Comparison of ENCODE assay signal across 11 cellular contexts in the genomic region with DNA sequence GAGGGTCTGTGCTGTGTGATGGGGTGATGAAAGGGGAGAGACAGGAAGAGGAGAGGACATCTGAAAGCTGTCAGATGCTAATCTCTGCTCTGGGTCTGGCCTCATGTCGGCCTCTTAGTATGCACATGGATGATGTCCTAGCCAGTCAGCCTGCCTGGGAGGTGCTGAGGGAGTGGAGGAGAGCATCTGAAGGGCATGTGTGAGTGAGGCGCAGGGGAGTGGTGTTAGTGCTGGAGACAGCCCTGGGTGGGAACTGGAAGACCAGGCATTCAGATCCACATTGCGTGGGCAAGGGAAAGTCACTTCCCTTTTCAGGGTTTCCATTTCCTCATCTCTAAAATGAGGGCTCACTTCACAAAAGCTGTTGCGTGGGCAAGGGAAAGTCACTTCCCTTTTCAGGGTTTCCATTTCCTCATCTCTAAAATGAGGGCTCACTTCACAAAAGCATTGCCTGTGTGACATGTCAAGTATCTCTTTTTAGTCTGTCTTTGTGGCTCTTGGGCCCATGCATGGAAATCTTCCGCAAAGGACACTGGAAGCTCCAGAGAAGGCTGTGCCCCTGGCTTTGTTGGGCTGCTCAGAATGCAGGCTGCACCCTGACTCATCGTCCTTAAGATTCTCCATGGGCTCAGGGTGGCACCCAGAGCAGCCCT. TPM values are rescaled to one million over a fixed set of nuclear protein-coding genes. Genes with fewer than 3 reads are reported as not detected.
A peak's percentile ranks its signal among the peaks of the same experiment; 100 is the strongest.
DNase-seq lines count a peak whose midpoint lies in the region; ATAC-seq, FAIRE-seq and TF ChIP-seq lines count a peak whose summit lies in the region.
"Had no signal": no experiment of that assay in that cellular context is flagged by ENCODE, and none has a peak within 500 bp of the region (broad histone marks: within the 10 kb centered on the region; RNA-seq: fewer than 3 reads in every experiment).

No MANE protein-coding gene starts in this region.

- POLR2A ChIA-PET in HepG2 (lab: Yijun Ruan, JAX) = no interaction called here

- no peaks in the 10 kb centered on the region for H4K20me1 ChIP-seq in HepG2 (ENCODE audit: insufficient read depth, low read length)

- BruUV-seq in HepG2 (replicated peaks; lab: Mats Ljungman, UMichigan) = no TSS peak

- FAIRE-seq in HepG2 (lab: Jason Lieb, UNC) = no peak

- in situ Hi-C loops in HepG2 (cut with HindIII; ENCODE audit: extremely low pct_ligation_motif_present, low pct_unique_long_range_greater_than_20kb) = loop anchor here (25.0 kb wide), 1 partner anchor 377 kb away; the partner anchor contains the start of gene SFTPA2

- H3K4me2 ChIP-seq in HepG2 (ENCODE audit: low read depth, low read length) = no peak overlapping the region

- H3K36me3 ChIP-seq in right lobe of liver (no peaks in the 10 kb centered on the region), HepG2 (replicated peaks in 1 of 2; ENCODE audit: control insufficient read depth in 1 of 2, insufficient read depth in 2 of 2, low read length in 2 of 2) (no peaks in the 10 kb centered on the region), esophagus muscularis mucosa (peaks cover 0 to 7% (median 4%) of the 10 kb centered on the region in 4 donors)
- H3K36me3 ChIP-seq in effector memory CD4-positive, alpha-beta T cell (ENCODE audit: control insufficient read depth, insufficient read depth, low read length) = no peaks in the 10 kb centered on the region

- 62% methylated on average over 5 of the region's 6 CpGs for WGBS in right lobe of liver (ENCODE audit: insufficient coverage, low coverage, low lambda C conversion rate, missing lambda C conversion rate)
- 7% methylated on average over 6 of the region's 6 CpGs for WGBS in HepG2 (ENCODE audit: low lambda C conversion rate)
- WGBS in esophagus muscularis mucosa = 76% methylated on average over 6 of the region's 6 CpGs

- ATAC-seq in right lobe of liver (peak; percentile 61 to 88 (median 78)), HepG2 (no peak), HG03571 (IDR thresholded peaks at IDR 0.05; ENCODE audit: unreplicated experiment) (peak; percentile 68), omental fat pad (ENCODE audit: low FRiP score) (no peak), HG03457 (IDR thresholded peaks at IDR 0.05; ENCODE audit: unreplicated experiment) (no peak)

- CTCF ChIA-PET in HepG2 (lab: Yijun Ruan, JAX; ENCODE audit: low intra/inter-chr PET ratio, low total read pairs) = no interaction called here

- no peak overlapping the region for H3K9ac ChIP-seq in HepG2 (ENCODE audit: insufficient read depth, low read depth, low read length)

- peak in 1 of 3 donors; percentile 39 for DNase-seq in right lobe of liver
- DNase-seq in HepG2 (ENCODE audit: low spot score) = no peak
- peak; percentile 82 for DNase-seq in esophagus muscularis mucosa (ENCODE audit: extremely low spot score)
- DNase-seq in stimulated activated naive CD4-positive, alpha-beta T cell treated with Interleukin-2 at 50 U/mL for 16 hours (lab: John Stamatoyannopoulos, UW) = no peak
- DNase-seq in omental fat pad (ENCODE audit: low spot score) = no peak
- DNase-seq in effector memory CD4-positive, alpha-beta T cell = no peak

- no peak overlapping the region for H3K4me3 ChIP-seq in right lobe of liver
- no peak overlapping the region for H3K4me3 ChIP-seq in HepG2 (replicated peaks in 1 of 3; ENCODE audit: insufficient read depth in 1 of 3, low read depth in 2 of 3, low read length in 3 of 3)
- no peak overlapping the region for H3K4me3 ChIP-seq in esophagus muscularis mucosa
- no peak overlapping the region for H3K4me3 ChIP-seq in effector memory CD4-positive, alpha-beta T cell (ENCODE audit: insufficient read depth, low read depth, low read length, poor library complexity, severe bottlenecking)
- H3K4me3 ChIP-seq: skin epidermis had no signal

- TF ChIP-seq RAD21 in HepG2 (CRISPR knock-in tag; IDR thresholded peaks at IDR 0.05) = no peak

- no peak overlapping the region for H2AFZ ChIP-seq in HepG2 (ENCODE audit: low read length)

- TF ChIP-seq POLR2A in right lobe of liver (IDR thresholded peaks at IDR 0.05) (no peak), HepG2 (IDR thresholded peaks at IDR 0.05; ENCODE audit: insufficient read depth in 1 of 2, low read depth in 2 of 2, low read length in 2 of 2) (no peak), esophagus muscularis mucosa (IDR thresholded peaks at IDR 0.05; ENCODE audit: low read depth) (no peak)

- H3K27me3 ChIP-seq in right lobe of liver = no peaks in the 10 kb centered on the region
- H3K27me3 ChIP-seq in HepG2 (ENCODE audit: control insufficient read depth in 1 of 2, insufficient read depth in 2 of 2, low read length in 2 of 2) = peaks cover 2 to 38% of the 10 kb centered on the region in 2 experiments; a peak in 3 of 5 replicates
- H3K27me3 ChIP-seq in esophagus muscularis mucosa = no peaks in the 10 kb centered on the region
- H3K27me3 ChIP-seq in effector memory CD4-positive, alpha-beta T cell (replicated peaks; ENCODE audit: control insufficient read depth, insufficient read depth, low read length, poor library complexity, severe bottlenecking) = peaks cover 4% of the 10 kb centered on the region

- H3K9me3 ChIP-seq in right lobe of liver (no peaks in the 10 kb centered on the region), HepG2 (ENCODE audit: low read length) (no peaks in the 10 kb centered on the region), esophagus muscularis mucosa (no peaks in the 10 kb centered on the region)
- H3K9me3 ChIP-seq in effector memory CD4-positive, alpha-beta T cell (ENCODE audit: control insufficient read depth, low read length) = no peaks in the 10 kb centered on the region

- TF ChIP-seq CTCF in right lobe of liver (IDR thresholded peaks at IDR 0.05) (no peak), HepG2 (CRISPR knock-in tag; IDR thresholded peaks at IDR 0.05) (no peak), esophagus muscularis mucosa (IDR thresholded peaks at IDR 0.05) (no peak), omental fat pad (IDR thresholded peaks at IDR 0.05) (no peak)

- H3K27ac ChIP-seq in right lobe of liver = no peak overlapping the region
- H3K27ac ChIP-seq in HepG2 (ENCODE audit: extremely low read length, insufficient read depth, low read length) = no peak overlapping the region
- no peak overlapping the region for H3K27ac ChIP-seq in esophagus muscularis mucosa (replicated peaks in 1 of 4)
- H3K27ac ChIP-seq in effector memory CD4-positive, alpha-beta T cell (ENCODE audit: insufficient read depth, low read length, poor library complexity, severe bottlenecking) = no peak overlapping the region
- H3K27ac ChIP-seq: C4-2B, skin epidermis had no signal

- H3K4me1 ChIP-seq in right lobe of liver (no peaks in the 10 kb centered on the region), HepG2 (ENCODE audit: insufficient read depth, low read length) (peaks cover 11% of the 10 kb centered on the region), esophagus muscularis mucosa (no peaks in the 10 kb centered on the region)
- no peaks in the 10 kb centered on the region for H3K4me1 ChIP-seq in effector memory CD4-positive, alpha-beta T cell (ENCODE audit: control insufficient read depth, insufficient read depth, low read length, poor library complexity, severe bottlenecking)

- TF ChIP-seq EP300 in HepG2 (IDR thresholded peaks at IDR 0.05; ENCODE audit: low read depth in 2 of 2, low read length in 2 of 2) = no peak
- TF ChIP-seq EP300 in HepG2 (CRISPR knock-in tag; IDR thresholded peaks at IDR 0.05; ENCODE audit: borderline replicate concordance) = no peak
- no peak for TF ChIP-seq EP300 in esophagus muscularis mucosa (IDR thresholded peaks at IDR 0.05)

- H3K79me2 ChIP-seq in HepG2 (ENCODE audit: insufficient read depth, low read length) = no peaks in the 10 kb centered on the region

- intact Hi-C loops in right lobe of liver (cut with DNase I) = no loop called here
- intact Hi-C loops in HepG2 (cut with micrococcal nuclease; ENCODE audit: unreplicated experiment) = no loop called here
- intact Hi-C loops in esophagus muscularis mucosa (cut with DNase I) = no loop called here

RNA-seq across cellular contexts. Expression of gene SFTPD, which starts 10.1 kb away (rescaled TPM):
- total RNA-seq in right lobe of liver (under 1 TPM in 3 of 6 experiments, not detected in 3; 0.35 to 0.59 (median 0.51) TPM), HepG2 (2016; rRNA removed; fragmentation: Illumina TruSeq; extraction: Trizol) (not detected in 2 replicates), esophagus muscularis mucosa (1 to 10 TPM in 3 of 4 donors, under 1 TPM in 1; 0.83 to 3.0 (median 1.5) TPM), omental fat pad (under 1 TPM in 2 of 4 donors, not detected in 2; 0.65 to 0.96 TPM)
- total RNA-seq in HepG2 (2016; cell fraction: cytosol; rRNA removed; fragmentation: Illumina TruSeq; extraction: Trizol; ENCODE audit: low read depth) = not detected in 2 replicates
- total RNA-seq in HepG2 (2016; cell fraction: insoluble cytoplasmic fraction; rRNA removed; fragmentation: Illumina TruSeq; extraction: Trizol) = not detected in 2 replicates
- not detected in 2 replicates for total RNA-seq in HepG2 (2016; cell fraction: membrane; rRNA removed; fragmentation: Illumina TruSeq; extraction: Trizol)
- not detected in 2 replicates for total RNA-seq in HepG2 (2016; cell fraction: nucleus; rRNA removed; fragmentation: Illumina TruSeq; extraction: Trizol)
- not detected in 2 replicates for polyA plus RNA-seq in HepG2 (2011; rRNA removed)
- not detected in 2 replicates for polyA plus RNA-seq in HepG2 (2011; cell fraction: cytosol; rRNA removed)
- polyA plus RNA-seq in HepG2 (2011; cell fraction: nucleus; rRNA removed) = not detected in 2 replicates
- polyA plus RNA-seq in HepG2 (2012) = not detected in 2 replicates
- polyA plus RNA-seq in HepG2 (2016; cell fraction: cytosol; fragmentation: Illumina TruSeq; extraction: Trizol; ENCODE audit: low read depth) = not detected in 2 replicates
- polyA plus RNA-seq in HepG2 (2016; cell fraction: insoluble cytoplasmic fraction; fragmentation: Illumina TruSeq; extraction: Trizol; ENCODE audit: low read depth) = not detected in 2 replicates
- polyA plus RNA-seq in HepG2 (2016; cell fraction: membrane; fragmentation: Illumina TruSeq; extraction: Trizol; ENCODE audit: low read depth) = not detected in 2 replicates
- not detected in 2 replicates for polyA plus RNA-seq in HepG2 (2016; cell fraction: nucleus; fragmentation: Illumina TruSeq; extraction: Trizol; ENCODE audit: insufficient read depth, low read depth)
- not detected in 2 replicates for polyA minus RNA-seq in HepG2 (2011; rRNA and poly(A)+ RNA removed; ENCODE audit: low replicate concordance)
- polyA minus RNA-seq in HepG2 (2011; cell fraction: cytosol; rRNA and poly(A)+ RNA removed) = not detected in 2 replicates
- polyA minus RNA-seq in HepG2 (2011; cell fraction: nucleus; rRNA and poly(A)+ RNA removed) = not detected in 2 replicates
- total RNA-seq: RPMI7951 had no signal

Comparison
In these comparisons a context has a peak if more than half of its experiments do, and no peak if none do; other contexts are left out.
1. ATAC-seq: peak in right lobe of liver (4 of 4) and HG03571 (single experiment); none in HepG2 (single experiment), omental fat pad (single experiment) and HG03457 (single experiment).